ENCODE assay signal across 9 cellular contexts in the genomic region with DNA sequence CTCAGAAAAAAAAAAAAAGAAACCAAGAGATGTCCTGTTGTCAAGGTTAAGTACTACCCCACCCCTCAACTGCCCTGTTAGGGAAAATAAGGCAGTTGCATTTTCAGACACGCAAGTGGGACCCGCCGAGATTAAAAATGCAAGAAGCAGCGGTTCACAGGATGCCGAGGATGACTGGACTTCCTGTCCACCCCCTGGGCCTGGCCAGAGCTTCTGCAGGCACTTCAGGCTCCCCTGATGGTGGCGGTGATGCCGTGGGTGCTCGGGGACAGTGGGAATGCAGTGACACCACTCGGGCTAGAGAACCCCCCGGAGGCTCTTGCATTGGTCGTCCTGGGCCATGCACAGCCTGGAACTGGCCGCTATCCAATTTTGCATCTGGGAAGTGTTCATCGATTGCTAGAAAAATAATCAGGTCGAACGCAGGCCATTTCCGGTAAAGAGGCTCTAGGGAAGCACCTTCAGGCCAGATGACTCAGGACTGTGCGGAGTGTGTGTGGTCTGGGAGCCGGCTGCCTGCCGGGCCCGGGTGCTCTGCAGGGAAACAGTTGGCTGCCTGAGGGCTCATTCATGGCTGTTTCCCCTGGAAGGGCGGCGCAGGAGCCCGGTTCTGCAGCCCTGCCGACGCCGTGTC. TPM values are rescaled to one million over a fixed set of nuclear protein-coding genes. Genes with fewer than 3 reads are reported as not detected.
DNase-seq lines count a peak whose midpoint lies in the region; ATAC-seq, FAIRE-seq and TF ChIP-seq lines count a peak whose summit lies in the region.
"Had no signal": no experiment of that assay in that cellular context is flagged by ENCODE, and none has a peak within 500 bp of the region (broad histone marks: within the 10 kb centered on the region; RNA-seq: fewer than 3 reads in every experiment).

No MANE protein-coding gene starts in this region.

- H3K27me3 Mint-ChIP-seq in CD14-positive monocyte (ENCODE audit: low read depth in 3 of 3) (peaks cover 0 to 1% (median 0%) of the 10 kb centered on the region in 3 donors), astrocyte (ENCODE audit: low read depth, unreplicated experiment) (peaks cover 5% of the 10 kb centered on the region)

- 58% methylated on average over 26 of the region's 26 CpGs for WGBS in liver

- peaks cover 0 to 3% of the 10 kb centered on the region in 2 donors for H3K36me3 Mint-ChIP-seq in CD14-positive monocyte
- no peaks in the 10 kb centered on the region for H3K36me3 Mint-ChIP-seq in astrocyte (ENCODE audit: low read depth, unreplicated experiment)
- H3K36me3 Mint-ChIP-seq: brain had no signal

- H3K4me1 Mint-ChIP-seq in CD14-positive monocyte (peaks cover 57% of the 10 kb centered on the region), astrocyte (ENCODE audit: low read depth, unreplicated experiment) (peaks cover 4% of the 10 kb centered on the region)
- H3K4me1 Mint-ChIP-seq: brain had no signal

- H3K9ac ChIP-seq in astrocyte (ENCODE audit: low read length) (peak overlapping the region; percentile 39), liver (ENCODE audit: low read depth in 1 of 2, low read length in 2 of 2) (no peak overlapping the region)

- H2AFZ ChIP-seq in astrocyte (ENCODE audit: low read depth, low read length): peak overlapping the region; percentile 68

- peak; percentile 89 for DNase-seq in CD14-positive monocyte (ENCODE audit: low spot score)
- DNase-seq in KG1 (lab: John Stamatoyannopoulos, UW): peak; percentile 75
- peak; percentile 92 for DNase-seq in astrocyte (ENCODE audit: low read depth)
- DNase-seq in NCI-H1092 (lab: John Stamatoyannopoulos, UW): no peak
- no peak for DNase-seq in vagina (ENCODE audit: extremely low spot score in 2 of 2)

- H3K27me3 ChIP-seq in astrocyte (ENCODE audit: insufficient read depth, low read length) (no peaks in the 10 kb centered on the region), liver (ENCODE audit: control insufficient read depth in 4 of 4, insufficient read depth in 4 of 4, low read length in 3 of 4) (no peaks in the 10 kb centered on the region), vagina (no peaks in the 10 kb centered on the region)

- peaks cover 22% of the 10 kb centered on the region for H3K4me1 ChIP-seq in astrocyte (ENCODE audit: insufficient read depth, low read length)
- H3K4me1 ChIP-seq in liver (ENCODE audit: control insufficient read depth in 4 of 4, insufficient read depth in 4 of 4, low read length in 3 of 4): no peaks in the 10 kb centered on the region
- H3K4me1 ChIP-seq in vagina: peaks cover 3% of the 10 kb centered on the region

- intact Hi-C loops in CD14-positive monocyte (cut with micrococcal nuclease) (no loop called here), vagina (cut with DNase I) (no loop called here)

- TF ChIP-seq RAD21 in liver (IDR thresholded peaks at IDR 0.05): no peak

- H3K79me2 ChIP-seq in astrocyte (ENCODE audit: insufficient read depth, low read length): no peaks in the 10 kb centered on the region

- TF ChIP-seq CTCF in CD14-positive monocyte (IDR thresholded peaks at IDR 0.05): no peak
- TF ChIP-seq CTCF in astrocyte (IDR thresholded peaks at IDR 0.05; ENCODE audit: insufficient read depth, low read depth, low read length): no peak
- no peak for TF ChIP-seq CTCF in liver (IDR thresholded peaks at IDR 0.05; ENCODE audit: low read depth, low read length, missing input control)
- no peak for TF ChIP-seq CTCF in vagina (IDR thresholded peaks at IDR 0.05)

- H3K4me3 ChIP-seq in astrocyte (ENCODE audit: insufficient read depth, low read depth, low read length) (peak overlapping the region; percentile 42), liver (ENCODE audit: low read depth in 1 of 3, low read length in 3 of 3) (no peak overlapping the region), vagina (no peak overlapping the region)

- H3K27ac Mint-ChIP-seq in CD14-positive monocyte (peak overlapping the region; percentile 90 to 99 (median 95)), astrocyte (ENCODE audit: unreplicated experiment) (no peak overlapping the region)
- H3K27ac Mint-ChIP-seq: brain had no signal

- peak overlapping the region; percentile 82 for H3K4me2 ChIP-seq in astrocyte (ENCODE audit: low read length)

- H3K9me3 ChIP-seq in astrocyte (ENCODE audit: insufficient read depth, low read depth, low read length): no peaks in the 10 kb centered on the region
- H3K9me3 ChIP-seq in liver (ENCODE audit: control insufficient read depth in 4 of 4, low read length in 3 of 4): no peaks in the 10 kb centered on the region
- H3K9me3 ChIP-seq in vagina: no peaks in the 10 kb centered on the region

- no peaks in the 10 kb centered on the region for H3K36me3 ChIP-seq in astrocyte (ENCODE audit: insufficient read depth, low read length)
- no peaks in the 10 kb centered on the region for H3K36me3 ChIP-seq in liver (ENCODE audit: control insufficient read depth in 4 of 4, insufficient read depth in 3 of 4, low read depth in 1 of 4, low read length in 3 of 4)
- no peaks in the 10 kb centered on the region for H3K36me3 ChIP-seq in vagina

- H3K9me3 Mint-ChIP-seq in CD14-positive monocyte (no peaks in the 10 kb centered on the region), astrocyte (ENCODE audit: unreplicated experiment) (peaks cover 5% of the 10 kb centered on the region)

- H4K20me1 ChIP-seq in astrocyte (ENCODE audit: insufficient read depth, low read length): no peaks in the 10 kb centered on the region

- no peak for TF ChIP-seq POLR2A in vagina (IDR thresholded peaks at IDR 0.05)

- ATAC-seq in HG02840 (IDR thresholded peaks at IDR 0.05; ENCODE audit: low FRiP score, unreplicated experiment) (no peak), HG03354 (IDR thresholded peaks at IDR 0.05; ENCODE audit: poor library complexity, severe bottlenecking, unreplicated experiment) (no peak)

- H3K4me3 Mint-ChIP-seq in CD14-positive monocyte (peak overlapping the region; percentile 64 to 71), astrocyte (ENCODE audit: unreplicated experiment) (no peak overlapping the region)
- H3K4me3 Mint-ChIP-seq: brain had no signal

- no peak for FAIRE-seq in astrocyte (lab: Jason Lieb, UNC)

- H3K27ac ChIP-seq in astrocyte (ENCODE audit: low read depth, low read length) (peak overlapping the region; percentile 59), liver (ENCODE audit: low read depth in 1 of 2, low read length in 2 of 2) (peak overlapping the region; percentile 51 to 54), vagina (no peak overlapping the region)

TF ChIP-seq in liver, 16 proteins besides CTCF, POLR2A, EP300 and RAD21 (continues in another document):
- TF ChIP-seq, protein P1, sequence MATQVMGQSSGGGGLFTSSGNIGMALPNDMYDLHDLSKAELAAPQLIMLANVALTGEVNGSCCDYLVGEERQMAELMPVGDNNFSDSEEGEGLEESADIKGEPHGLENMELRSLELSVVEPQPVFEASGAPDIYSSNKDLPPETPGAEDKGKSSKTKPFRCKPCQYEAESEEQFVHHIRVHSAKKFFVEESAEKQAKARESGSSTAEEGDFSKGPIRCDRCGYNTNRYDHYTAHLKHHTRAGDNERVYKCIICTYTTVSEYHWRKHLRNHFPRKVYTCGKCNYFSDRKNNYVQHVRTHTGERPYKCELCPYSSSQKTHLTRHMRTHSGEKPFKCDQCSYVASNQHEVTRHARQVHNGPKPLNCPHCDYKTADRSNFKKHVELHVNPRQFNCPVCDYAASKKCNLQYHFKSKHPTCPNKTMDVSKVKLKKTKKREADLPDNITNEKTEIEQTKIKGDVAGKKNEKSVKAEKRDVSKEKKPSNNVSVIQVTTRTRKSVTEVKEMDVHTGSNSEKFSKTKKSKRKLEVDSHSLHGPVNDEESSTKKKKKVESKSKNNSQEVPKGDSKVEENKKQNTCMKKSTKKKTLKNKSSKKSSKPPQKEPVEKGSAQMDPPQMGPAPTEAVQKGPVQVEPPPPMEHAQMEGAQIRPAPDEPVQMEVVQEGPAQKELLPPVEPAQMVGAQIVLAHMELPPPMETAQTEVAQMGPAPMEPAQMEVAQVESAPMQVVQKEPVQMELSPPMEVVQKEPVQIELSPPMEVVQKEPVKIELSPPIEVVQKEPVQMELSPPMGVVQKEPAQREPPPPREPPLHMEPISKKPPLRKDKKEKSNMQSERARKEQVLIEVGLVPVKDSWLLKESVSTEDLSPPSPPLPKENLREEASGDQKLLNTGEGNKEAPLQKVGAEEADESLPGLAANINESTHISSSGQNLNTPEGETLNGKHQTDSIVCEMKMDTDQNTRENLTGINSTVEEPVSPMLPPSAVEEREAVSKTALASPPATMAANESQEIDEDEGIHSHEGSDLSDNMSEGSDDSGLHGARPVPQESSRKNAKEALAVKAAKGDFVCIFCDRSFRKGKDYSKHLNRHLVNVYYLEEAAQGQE (IDR thresholded peaks at IDR 0.05): no peak
- TF ChIP-seq, protein P2, sequence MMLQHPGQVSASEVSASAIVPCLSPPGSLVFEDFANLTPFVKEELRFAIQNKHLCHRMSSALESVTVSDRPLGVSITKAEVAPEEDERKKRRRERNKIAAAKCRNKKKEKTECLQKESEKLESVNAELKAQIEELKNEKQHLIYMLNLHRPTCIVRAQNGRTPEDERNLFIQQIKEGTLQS (IDR thresholded peaks at IDR 0.05): no peak
- TF ChIP-seq FOXA2 (IDR thresholded peaks at IDR 0.05): no peak
- no peak for TF ChIP-seq HNF4A (conservative IDR thresholded peaks at IDR 0.05)
- TF ChIP-seq NR2F2 (IDR thresholded peaks at IDR 0.05): no peak
- TF ChIP-seq HNF4G (IDR thresholded peaks at IDR 0.05): no peak
- TF ChIP-seq YY1 (IDR thresholded peaks at IDR 0.05): no peak
- TF ChIP-seq, protein P3, sequence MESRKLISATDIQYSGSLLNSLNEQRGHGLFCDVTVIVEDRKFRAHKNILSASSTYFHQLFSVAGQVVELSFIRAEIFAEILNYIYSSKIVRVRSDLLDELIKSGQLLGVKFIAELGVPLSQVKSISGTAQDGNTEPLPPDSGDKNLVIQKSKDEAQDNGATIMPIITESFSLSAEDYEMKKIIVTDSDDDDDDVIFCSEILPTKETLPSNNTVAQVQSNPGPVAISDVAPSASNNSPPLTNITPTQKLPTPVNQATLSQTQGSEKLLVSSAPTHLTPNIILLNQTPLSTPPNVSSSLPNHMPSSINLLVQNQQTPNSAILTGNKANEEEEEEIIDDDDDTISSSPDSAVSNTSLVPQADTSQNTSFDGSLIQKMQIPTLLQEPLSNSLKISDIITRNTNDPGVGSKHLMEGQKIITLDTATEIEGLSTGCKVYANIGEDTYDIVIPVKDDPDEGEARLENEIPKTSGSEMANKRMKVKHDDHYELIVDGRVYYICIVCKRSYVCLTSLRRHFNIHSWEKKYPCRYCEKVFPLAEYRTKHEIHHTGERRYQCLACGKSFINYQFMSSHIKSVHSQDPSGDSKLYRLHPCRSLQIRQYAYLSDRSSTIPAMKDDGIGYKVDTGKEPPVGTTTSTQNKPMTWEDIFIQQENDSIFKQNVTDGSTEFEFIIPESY (IDR thresholded peaks at IDR 0.05): no peak
- no peak for TF ChIP-seq TAF1 (conservative IDR thresholded peaks at IDR 0.05)
- peak; percentile 11 for TF ChIP-seq SP1 (IDR thresholded peaks at IDR 0.05)
- no peak for TF ChIP-seq FOXA1 (IDR thresholded peaks at IDR 0.05)
- TF ChIP-seq EGR1 (IDR thresholded peaks at IDR 0.05; ENCODE audit: low read depth in 2 of 2): no peak
- TF ChIP-seq RXRA (IDR thresholded peaks at IDR 0.05): no peak

RNA-seq across cellular contexts. Expression of a gene that starts 13.4 kb away (rescaled TPM):
- polyA plus RNA-seq in CD14-positive monocyte: 10 to 100 TPM; 69.0 to 90.4 TPM
- total RNA-seq in astrocyte: 1.8 and 2.4 TPM in 2 replicates
- total RNA-seq in liver: 10 to 100 TPM in 1 of 2 donors, 1 to 10 TPM in 1; 3.4 to 14.8 TPM
- polyA plus RNA-seq in liver: 1 to 10 TPM; 2.6 to 4.9 TPM
- 320 TPM for total RNA-seq in vagina

Comparison
In these comparisons a context has a peak if more than half of its experiments do, and no peak if none do; other contexts are left out.
1. DNase-seq: peak in CD14-positive monocyte (single experiment), KG1 (single experiment) and astrocyte (single experiment); none in NCI-H1092 (single experiment) and vagina (0 of 2).
2. RNA of a gene that starts 13.4 kb away (total RNA-seq): 320 TPM in vagina (single experiment); 3.4 to 14.8 TPM in liver and 1.8 to 2.4 TPM in astrocyte; every median in the first group is over 10 times any median in the second.